ENCODE assay signal across 29 cellular contexts in the genomic region with DNA sequence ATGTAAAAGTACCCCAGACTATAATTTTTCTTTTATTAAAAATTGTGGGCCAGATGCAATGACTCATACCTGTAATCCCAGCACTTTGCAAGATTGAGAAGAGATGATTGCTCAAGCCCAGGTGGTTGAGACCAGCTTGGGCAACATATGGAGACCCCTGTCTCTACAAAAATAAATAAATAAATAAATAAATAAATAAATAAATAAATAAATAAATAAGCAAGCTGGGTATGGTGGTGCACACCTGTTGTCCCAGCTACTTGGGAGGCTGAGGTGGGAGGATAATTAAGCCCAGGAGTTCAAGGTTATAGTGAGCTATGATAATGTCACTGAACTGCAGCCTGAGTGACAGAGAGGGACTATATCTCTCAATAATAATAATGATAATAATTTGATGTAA.
"Had no signal": no experiment of that assay in that cellular context is flagged by ENCODE, and none has a peak within 500 bp of the region (broad histone marks: within the 10 kb centered on the region; RNA-seq: fewer than 3 reads in every experiment).

No MANE protein-coding gene starts in this region.

- ATAC-seq: effector memory CD8-positive, alpha-beta T cell; esophagus mucosa; foreskin keratinocyte; gastrocnemius medialis; gastroesophageal sphincter; heart left ventricle; heart right ventricle had no signal

- H3K4me1 ChIP-seq: colonic mucosa, esophagus muscularis mucosa, esophagus squamous epithelium, foreskin keratinocyte, gastrocnemius medialis, gastroesophageal sphincter, heart left ventricle, heart right ventricle had no signal

- H3K9me3 ChIP-seq: colonic mucosa, esophagus muscularis mucosa, esophagus squamous epithelium, gastrocnemius medialis, gastroesophageal sphincter, heart left ventricle, heart right ventricle had no signal

- FAIRE-seq: colon, endometrium, endothelial cell of umbilical vein, frontal cortex had no signal

- H3K27ac ChIP-seq: colonic mucosa, coronary artery, dorsolateral prefrontal cortex, epithelial cell of prostate, esophagus muscularis mucosa, esophagus squamous epithelium, foreskin keratinocyte, gastrocnemius medialis, gastroesophageal sphincter, heart left ventricle, heart right ventricle, hepatocyte had no signal

- H3K4me3 ChIP-seq: colonic mucosa, coronary artery, dorsolateral prefrontal cortex, esophagus muscularis mucosa, esophagus squamous epithelium, gastrocnemius medialis, gastroesophageal sphincter, heart left ventricle, heart right ventricle, hepatocyte had no signal

- H3K36me3 ChIP-seq: colonic mucosa, esophagus muscularis mucosa, esophagus squamous epithelium, gastrocnemius medialis, gastroesophageal sphincter, heart left ventricle, heart right ventricle had no signal

- DNase-seq: colonic mucosa; cortex of kidney; dermis blood vessel endothelial cell; dorsolateral prefrontal cortex; effector CD4-positive, alpha-beta T cell; effector CD8-positive, alpha-beta T cell; effector memory CD4-positive, alpha-beta T cell; effector memory CD8-positive, alpha-beta T cell; endodermal cell; erythroblast; esophagus squamous epithelium; foreskin fibroblast; foreskin keratinocyte; foreskin melanocyte; gastrocnemius medialis; glutamatergic neuron; head of caudate nucleus; heart left ventricle; heart right ventricle had no signal
